26 cellular contexts compared by ENCODE assay signal in the genomic region with DNA sequence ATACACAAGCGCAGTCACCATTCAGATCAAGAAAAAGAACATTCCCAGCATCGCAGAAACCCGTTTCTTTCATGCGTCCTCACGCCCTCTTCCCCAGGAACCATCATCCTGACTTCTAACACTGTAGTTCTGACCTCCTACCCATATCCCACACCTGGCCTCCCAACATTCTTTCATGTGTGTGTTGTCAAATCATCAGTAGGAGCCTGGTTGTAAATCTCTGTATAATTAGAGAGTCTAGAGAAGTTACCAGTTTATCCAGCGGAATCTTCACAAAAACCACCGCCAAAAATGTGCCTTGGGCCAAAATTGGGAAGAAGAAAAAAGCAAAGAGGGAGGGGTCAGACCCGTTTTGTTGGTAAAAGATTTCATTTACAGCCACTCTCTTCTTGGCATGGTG.
DNase-seq lines count a peak whose midpoint lies in the region; ATAC-seq, FAIRE-seq and TF ChIP-seq lines count a peak whose summit lies in the region.
"Had no signal": no experiment of that assay in that cellular context is flagged by ENCODE, and none has a peak within 500 bp of the region (broad histone marks: within the 10 kb centered on the region; RNA-seq: fewer than 3 reads in every experiment).

No MANE protein-coding gene starts in this region.

- H3K4me3 ChIP-seq in IMR-90 (ENCODE audit: insufficient read depth, low read depth, low read length) = no peak overlapping the region
- H3K4me3 ChIP-seq in neutrophil (ENCODE audit: low read depth in 1 of 2, low read length in 1 of 2) = peak overlapping the region; percentile 1 to 4
- H3K4me3 ChIP-seq: right lobe of liver, thoracic aorta had no signal

- H3K36me3 ChIP-seq in IMR-90 (ENCODE audit: control insufficient read depth, insufficient read depth, low read length) (no peaks in the 10 kb centered on the region), neutrophil (peaks cover 30% of the 10 kb centered on the region)
- H3K36me3 ChIP-seq: right lobe of liver, thoracic aorta had no signal

- H2BK120ac ChIP-seq in IMR-90 (ENCODE audit: low read depth, low read length) = no peak overlapping the region

- no peak overlapping the region; the same call in 1 of the 2 replicates for H4K5ac ChIP-seq in IMR-90 (ENCODE audit: low read depth, low read length)

- H3K27ac ChIP-seq in IMR-90 (ENCODE audit: insufficient read depth, low read length) (no peak overlapping the region), neutrophil (peak overlapping the region; percentile 76)
- H3K27ac ChIP-seq: C4-2B, right lobe of liver, thoracic aorta had no signal

- H2AK9ac ChIP-seq in IMR-90 (replicated peaks; ENCODE audit: low read depth, low read length, poor library complexity) = no peak overlapping the region

- no peak overlapping the region for H4K8ac ChIP-seq in IMR-90 (ENCODE audit: low read depth in 2 of 2, low read length in 2 of 2)

- no peak overlapping the region for H2BK5ac ChIP-seq in IMR-90 (ENCODE audit: low read depth, low read length, poor library complexity, severe bottlenecking)

- no peak overlapping the region for H3K23ac ChIP-seq in IMR-90 (ENCODE audit: low read depth, low read length)

- peak overlapping the region; percentile 68; the same call in 1 of the 2 replicates for H2AK5ac ChIP-seq in IMR-90 (ENCODE audit: low read depth, low read length)

- no peaks in the 10 kb centered on the region for H3K9me1 ChIP-seq in IMR-90 (ENCODE audit: insufficient read depth, low read length)

- no peak for FAIRE-seq in D721Med (lab: Jason Lieb, UNC)
- FAIRE-seq: colon, GM12891 had no signal

- TF ChIP-seq CTCF in IMR-90 (conservative IDR thresholded peaks at IDR 0.05; ENCODE audit: low read depth, low read length) = no peak
- no peak for TF ChIP-seq CTCF in neutrophil (IDR thresholded peaks at IDR 0.05)
- TF ChIP-seq CTCF in D721Med (IDR thresholded peaks at IDR 0.05; ENCODE audit: insufficient read depth, missing control alignments) = no peak

- no peak overlapping the region for H3K4me2 ChIP-seq in IMR-90 (ENCODE audit: low read depth, low read length)

- H3K56ac ChIP-seq in IMR-90 (ENCODE audit: extremely low read depth, insufficient read depth, low read length) = no peak overlapping the region

- no peak for DNase-seq in activated T-cell treated with anti-CD3 and anti-CD28 coated beads, Interleukin-2, amount 50 U/mL, for 24 hours
- no peak for DNase-seq in activated T-cell treated with anti-CD3 and anti-CD28 coated beads for 4 hours
- DNase-seq in IMR-90 = no peak
- DNase-seq in activated naive CD8-positive, alpha-beta T cell treated with anti-CD3 and anti-CD28 coated beads for 36 hours = no peak
- no peak for DNase-seq in D721Med (ENCODE audit: insufficient read length, low spot score)
- no peak for DNase-seq in NK-92 treated with Interleukin-12 subunit alpha and Interleukin-12 subunit beta, amount 100 ng/mL, for 24 hours (lab: John Stamatoyannopoulos, UW)
- no peak for DNase-seq in HK-2 (ENCODE audit: unreplicated experiment)
- DNase-seq: activated CD8-positive, alpha-beta memory T cell treated with anti-CD3 and anti-CD28 coated beads, Interleukin-2, amount 50 U/mL, for 48 hours; DMS53; endodermal cell; GOT3; KG1; mesendoderm; NCI-H2227 treated with DMSO at 0.1 percent for 48 hours; NCI-H748 treated with DMSO at 0.1 percent for 48 hours; right lobe of liver; Right ventricle myocardium superior; stimulated activated CD4-positive, alpha-beta T cell treated with anti-CD3 and anti-CD28 coated beads, Interleukin-15, amount 100 ng/mL, for 24 hours; T-helper 2 cell had no signal

- H3K14ac ChIP-seq in IMR-90 (replicated peaks; ENCODE audit: low read depth, low read length) = no peak overlapping the region

- H3K4me3 Mint-ChIP-seq in activated T-cell treated with anti-CD3 and anti-CD28 coated beads, Interleukin-2, amount 50 U/mL, for 24 hours = peak overlapping the region; percentile 50
- no peak overlapping the region for H3K4me3 Mint-ChIP-seq in activated naive CD8-positive, alpha-beta T cell treated with anti-CD3 and anti-CD28 coated beads for 36 hours
- H3K4me3 Mint-ChIP-seq: brain, endodermal cell, nephron had no signal

- no peaks in the 10 kb centered on the region for H4K20me1 ChIP-seq in IMR-90 (ENCODE audit: insufficient read depth, low read length)

- no peaks in the 10 kb centered on the region for H3K27me3 Mint-ChIP-seq in activated T-cell treated with anti-CD3 and anti-CD28 coated beads, Interleukin-2, amount 50 U/mL, for 24 hours
- no peaks in the 10 kb centered on the region for H3K27me3 Mint-ChIP-seq in activated naive CD8-positive, alpha-beta T cell treated with anti-CD3 and anti-CD28 coated beads for 36 hours

- TF ChIP-seq POLR2A in IMR-90 (IDR thresholded peaks at IDR 0.05; ENCODE audit: low read depth, low read length) = no peak

- H3K9ac ChIP-seq in IMR-90 (ENCODE audit: low read depth, low read length) = no peak overlapping the region

- H3K4me1 Mint-ChIP-seq in activated T-cell treated with anti-CD3 and anti-CD28 coated beads, Interleukin-2, amount 50 U/mL, for 24 hours (ENCODE audit: low read depth) = peaks cover 70% of the 10 kb centered on the region
- peaks cover 61% of the 10 kb centered on the region for H3K4me1 Mint-ChIP-seq in activated naive CD8-positive, alpha-beta T cell treated with anti-CD3 and anti-CD28 coated beads for 36 hours
- H3K4me1 Mint-ChIP-seq: nephron had no signal

- H3K9me3 Mint-ChIP-seq in activated T-cell treated with anti-CD3 and anti-CD28 coated beads, Interleukin-2, amount 50 U/mL, for 24 hours = no peaks in the 10 kb centered on the region
- peaks cover 1% of the 10 kb centered on the region for H3K9me3 Mint-ChIP-seq in activated naive CD8-positive, alpha-beta T cell treated with anti-CD3 and anti-CD28 coated beads for 36 hours
- H3K9me3 Mint-ChIP-seq: brain, endodermal cell, nephron had no signal

- H4K91ac ChIP-seq in IMR-90 (ENCODE audit: insufficient read depth, low read depth, low read length) = no peak overlapping the region

- intact Hi-C loops in IMR-90 (cut with micrococcal nuclease) = no loop called here

- CTCF ChIA-PET in IMR-90 (lab: Yijun Ruan, JAX) = interaction anchor here (1.0 kb wide), 1 partner anchor 25 kb away, joined by 3 read pairs; no protein-coding TSS in a partner anchor

- peaks cover 76% of the 10 kb centered on the region for H3K36me3 Mint-ChIP-seq in activated T-cell treated with anti-CD3 and anti-CD28 coated beads, Interleukin-2, amount 50 U/mL, for 24 hours (ENCODE audit: low read depth)
- peaks cover 46% of the 10 kb centered on the region for H3K36me3 Mint-ChIP-seq in activated naive CD8-positive, alpha-beta T cell treated with anti-CD3 and anti-CD28 coated beads for 36 hours
- H3K36me3 Mint-ChIP-seq: brain had no signal

- BruUV-seq in IMR-90 (replicated peaks; lab: Mats Ljungman, UMichigan) = no TSS peak

- ATAC-seq in IMR-90 (ENCODE audit: low read depth) = no peak

- H2AFZ ChIP-seq in IMR-90 (replicated peaks; ENCODE audit: low read length, poor library complexity) = no peak overlapping the region

- H3K79me1 ChIP-seq in IMR-90 (ENCODE audit: low read depth in 1 of 2, low read length in 2 of 2) = no peaks in the 10 kb centered on the region

- no peak for TF ChIP-seq RAD21 in IMR-90 (IDR thresholded peaks at IDR 0.05; ENCODE audit: low read length)

- H2BK15ac ChIP-seq in IMR-90 (ENCODE audit: low read depth, low read length) = 0 out of 3 replicates have a peak overlapping the region, but pooled peaks have one; percentile 72

- H3K4me1 ChIP-seq in IMR-90 (ENCODE audit: control insufficient read depth, insufficient read depth, low read length) = peaks cover 2% of the 10 kb centered on the region
- peaks cover 75 to 78% of the 10 kb centered on the region in 2 experiments for H3K4me1 ChIP-seq in neutrophil (ENCODE audit: control insufficient read depth in 1 of 2, insufficient read depth in 1 of 2, low read depth in 1 of 2, low read length in 1 of 2)

- no peak overlapping the region for H2BK20ac ChIP-seq in IMR-90 (ENCODE audit: low read depth, low read length)

- no CpG with 5 or more reads among the region's 8 CpGs for WGBS in IMR-90 (ENCODE audit: extremely low coverage in 2 of 2, insufficient read length in 1 of 2), 2 experiments

- dilution Hi-C loops in IMR-90 (cut with HindIII; ENCODE audit: low sequenced_read_pairs, unreplicated experiment) = no loop called here

- in situ Hi-C loops in IMR-90 (cut with MboI; ENCODE audit: low sequenced_read_pairs) = no loop called here

- POLR2A ChIA-PET in IMR-90 (lab: Charles Lee; ENCODE audit: unreplicated experiment) = no interaction called here

- H3K18ac ChIP-seq in IMR-90 (ENCODE audit: low read depth, low read length) = no peak overlapping the region

- H3K9me3 ChIP-seq in IMR-90 (ENCODE audit: control insufficient read depth, insufficient read depth, low read length) (no peaks in the 10 kb centered on the region), neutrophil (no peaks in the 10 kb centered on the region)
- H3K9me3 ChIP-seq: right lobe of liver, thoracic aorta had no signal

- H3K27ac Mint-ChIP-seq in activated T-cell treated with anti-CD3 and anti-CD28 coated beads, Interleukin-2, amount 50 U/mL, for 24 hours = peak overlapping the region; percentile 90
- H3K27ac Mint-ChIP-seq in activated naive CD8-positive, alpha-beta T cell treated with anti-CD3 and anti-CD28 coated beads for 36 hours = peak overlapping the region; percentile 86
- H3K27ac Mint-ChIP-seq: brain, endodermal cell, nephron had no signal

- no peak overlapping the region for H3K4ac ChIP-seq in IMR-90 (ENCODE audit: low read depth, low read length)

- H3K27me3 ChIP-seq in IMR-90 (ENCODE audit: control insufficient read depth, insufficient read depth, low read length) (no peaks in the 10 kb centered on the region), neutrophil (no peaks in the 10 kb centered on the region)
- H3K27me3 ChIP-seq: right lobe of liver had no signal

TF ChIP-seq in IMR-90, 13 proteins besides CTCF, POLR2A, EP300 and RAD21:
- TF ChIP-seq, protein P1, sequence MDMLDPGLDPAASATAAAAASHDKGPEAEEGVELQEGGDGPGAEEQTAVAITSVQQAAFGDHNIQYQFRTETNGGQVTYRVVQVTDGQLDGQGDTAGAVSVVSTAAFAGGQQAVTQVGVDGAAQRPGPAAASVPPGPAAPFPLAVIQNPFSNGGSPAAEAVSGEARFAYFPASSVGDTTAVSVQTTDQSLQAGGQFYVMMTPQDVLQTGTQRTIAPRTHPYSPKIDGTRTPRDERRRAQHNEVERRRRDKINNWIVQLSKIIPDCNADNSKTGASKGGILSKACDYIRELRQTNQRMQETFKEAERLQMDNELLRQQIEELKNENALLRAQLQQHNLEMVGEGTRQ (IDR thresholded peaks at IDR 0.05; ENCODE audit: low read depth, low read length) = no peak
- no peak for TF ChIP-seq MAZ (IDR thresholded peaks at IDR 0.05; ENCODE audit: borderline replicate concordance, low read depth, low read length)
